Comparison of ENCODE assay signal across 3 cellular contexts in the genomic region with DNA sequence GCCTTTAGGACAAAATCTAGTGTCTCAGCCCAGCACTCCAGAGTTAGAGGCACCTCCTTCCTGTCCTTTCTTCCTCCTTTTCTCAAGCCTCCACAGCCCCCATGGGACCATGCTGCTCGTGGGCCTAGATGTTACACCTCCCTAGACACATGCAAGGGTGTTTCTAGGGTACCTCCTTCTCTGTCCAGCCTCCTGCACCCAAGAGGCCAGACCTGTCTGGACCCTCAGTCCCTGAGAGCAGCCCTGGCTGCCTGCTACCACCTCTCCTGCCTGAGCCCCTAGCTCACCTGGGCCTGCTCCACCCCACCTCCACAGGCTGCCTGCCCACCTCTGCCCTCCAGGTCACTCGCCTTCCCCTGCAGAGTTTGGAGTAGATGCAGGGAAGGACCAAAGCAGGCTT.
TF ChIP-seq lines count a peak whose summit lies in the region.

No MANE protein-coding gene starts in this region.

TF ChIP-seq in SK-N-SH, 30 proteins besides CTCF, POLR2A, EP300 and RAD21:
- TF ChIP-seq RXRA (IDR thresholded peaks at IDR 0.05; ENCODE audit: borderline replicate concordance, low read depth) = no peak
- TF ChIP-seq MXI1 (IDR thresholded peaks at IDR 0.05; ENCODE audit: low read depth, low read length) = no peak
- no peak for TF ChIP-seq JUND (IDR thresholded peaks at IDR 0.05)
- no peak for TF ChIP-seq ELF1 (IDR thresholded peaks at IDR 0.05)
- TF ChIP-seq, protein P1, sequence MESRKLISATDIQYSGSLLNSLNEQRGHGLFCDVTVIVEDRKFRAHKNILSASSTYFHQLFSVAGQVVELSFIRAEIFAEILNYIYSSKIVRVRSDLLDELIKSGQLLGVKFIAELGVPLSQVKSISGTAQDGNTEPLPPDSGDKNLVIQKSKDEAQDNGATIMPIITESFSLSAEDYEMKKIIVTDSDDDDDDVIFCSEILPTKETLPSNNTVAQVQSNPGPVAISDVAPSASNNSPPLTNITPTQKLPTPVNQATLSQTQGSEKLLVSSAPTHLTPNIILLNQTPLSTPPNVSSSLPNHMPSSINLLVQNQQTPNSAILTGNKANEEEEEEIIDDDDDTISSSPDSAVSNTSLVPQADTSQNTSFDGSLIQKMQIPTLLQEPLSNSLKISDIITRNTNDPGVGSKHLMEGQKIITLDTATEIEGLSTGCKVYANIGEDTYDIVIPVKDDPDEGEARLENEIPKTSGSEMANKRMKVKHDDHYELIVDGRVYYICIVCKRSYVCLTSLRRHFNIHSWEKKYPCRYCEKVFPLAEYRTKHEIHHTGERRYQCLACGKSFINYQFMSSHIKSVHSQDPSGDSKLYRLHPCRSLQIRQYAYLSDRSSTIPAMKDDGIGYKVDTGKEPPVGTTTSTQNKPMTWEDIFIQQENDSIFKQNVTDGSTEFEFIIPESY (IDR thresholded peaks at IDR 0.05; ENCODE audit: borderline replicate concordance, low read depth) = no peak
- TF ChIP-seq, protein P2, sequence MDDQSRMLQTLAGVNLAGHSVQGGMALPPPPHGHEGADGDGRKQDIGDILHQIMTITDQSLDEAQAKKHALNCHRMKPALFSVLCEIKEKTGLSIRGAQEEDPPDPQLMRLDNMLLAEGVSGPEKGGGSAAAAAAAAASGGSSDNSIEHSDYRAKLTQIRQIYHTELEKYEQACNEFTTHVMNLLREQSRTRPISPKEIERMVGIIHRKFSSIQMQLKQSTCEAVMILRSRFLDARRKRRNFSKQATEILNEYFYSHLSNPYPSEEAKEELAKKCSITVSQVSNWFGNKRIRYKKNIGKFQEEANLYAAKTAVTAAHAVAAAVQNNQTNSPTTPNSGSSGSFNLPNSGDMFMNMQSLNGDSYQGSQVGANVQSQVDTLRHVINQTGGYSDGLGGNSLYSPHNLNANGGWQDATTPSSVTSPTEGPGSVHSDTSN (IDR thresholded peaks at IDR 0.05) = no peak
- TF ChIP-seq FOXJ3 (CRISPR knock-in tag; IDR thresholded peaks at IDR 0.05) = no peak
- TF ChIP-seq EZH2phosphoT487 (IDR thresholded peaks at IDR 0.05; ENCODE audit: borderline replicate concordance, low read depth) = no peak
- TF ChIP-seq RFX5 (IDR thresholded peaks at IDR 0.05; ENCODE audit: low read length) = no peak
- TF ChIP-seq, protein P3, sequence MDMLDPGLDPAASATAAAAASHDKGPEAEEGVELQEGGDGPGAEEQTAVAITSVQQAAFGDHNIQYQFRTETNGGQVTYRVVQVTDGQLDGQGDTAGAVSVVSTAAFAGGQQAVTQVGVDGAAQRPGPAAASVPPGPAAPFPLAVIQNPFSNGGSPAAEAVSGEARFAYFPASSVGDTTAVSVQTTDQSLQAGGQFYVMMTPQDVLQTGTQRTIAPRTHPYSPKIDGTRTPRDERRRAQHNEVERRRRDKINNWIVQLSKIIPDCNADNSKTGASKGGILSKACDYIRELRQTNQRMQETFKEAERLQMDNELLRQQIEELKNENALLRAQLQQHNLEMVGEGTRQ (IDR thresholded peaks at IDR 0.05; ENCODE audit: borderline replicate concordance, low read depth, low read length) = no peak
- TF ChIP-seq MAX (IDR thresholded peaks at IDR 0.05; ENCODE audit: low read depth) = no peak
- TF ChIP-seq POLR2AphosphoS5 (IDR thresholded peaks at IDR 0.05; ENCODE audit: low read depth, low read length) = no peak
- no peak for TF ChIP-seq TEAD4 (IDR thresholded peaks at IDR 0.05; ENCODE audit: borderline replicate concordance, insufficient read depth)
- TF ChIP-seq YY1 (IDR thresholded peaks at IDR 0.05; ENCODE audit: low read depth) = no peak
- no peak for TF ChIP-seq GABPA (IDR thresholded peaks at IDR 0.05; ENCODE audit: low read depth)
- TF ChIP-seq TCF12 (IDR thresholded peaks at IDR 0.05) = no peak

TF ChIP-seq in SK-N-SH treated with all-trans-retinoic acid at 6 μM for 48 hours, 23 proteins besides CTCF, POLR2A, EP300 and RAD21 (continues in another document):
- TF ChIP-seq BACH2 (CRISPR knock-in tag; IDR thresholded peaks at IDR 0.05; ENCODE audit: borderline replicate concordance) = no peak
- no peak for TF ChIP-seq POU6F1 (CRISPR knock-in tag; IDR thresholded peaks at IDR 0.05; ENCODE audit: borderline replicate concordance, low read depth)
- TF ChIP-seq PPARA (CRISPR knock-in tag; IDR thresholded peaks at IDR 0.05; ENCODE audit: borderline replicate concordance) = no peak
- TF ChIP-seq ZC3H10 (CRISPR knock-in tag; IDR thresholded peaks at IDR 0.05) = no peak
- no peak for TF ChIP-seq ZNF70 (CRISPR knock-in tag; IDR thresholded peaks at IDR 0.05)
- TF ChIP-seq ARNTL (CRISPR knock-in tag; IDR thresholded peaks at IDR 0.05; ENCODE audit: borderline replicate concordance, low read depth) = no peak
- no peak for TF ChIP-seq ZFP30 (CRISPR knock-in tag; IDR thresholded peaks at IDR 0.05)
- TF ChIP-seq ISL1 (CRISPR knock-in tag; IDR thresholded peaks at IDR 0.05) = no peak
- no peak for TF ChIP-seq CSDC2 (CRISPR knock-in tag; IDR thresholded peaks at IDR 0.05)
- TF ChIP-seq ZNF8 (CRISPR knock-in tag; IDR thresholded peaks at IDR 0.05) = no peak
- TF ChIP-seq TOX (CRISPR knock-in tag; IDR thresholded peaks at IDR 0.05; ENCODE audit: borderline replicate concordance) = no peak
- TF ChIP-seq RARB (CRISPR knock-in tag; IDR thresholded peaks at IDR 0.05) = no peak
- no peak for TF ChIP-seq TCF4 (CRISPR knock-in tag; IDR thresholded peaks at IDR 0.05; ENCODE audit: borderline replicate concordance)
- no peak for TF ChIP-seq SNAI2 (CRISPR knock-in tag; IDR thresholded peaks at IDR 0.05)
- TF ChIP-seq CREB5 (CRISPR knock-in tag; IDR thresholded peaks at IDR 0.05; ENCODE audit: low read depth) = no peak
- TF ChIP-seq ESRRG (CRISPR knock-in tag; IDR thresholded peaks at IDR 0.05) = no peak
- TF ChIP-seq PATZ1 (CRISPR knock-in tag; IDR thresholded peaks at IDR 0.05; ENCODE audit: borderline replicate concordance) = no peak
- no peak for TF ChIP-seq ZFP3 (CRISPR knock-in tag; IDR thresholded peaks at IDR 0.05)

TF ChIP-seq in IMR-90, 13 proteins besides CTCF, POLR2A, EP300 and RAD21:
- TF ChIP-seq CHD1 (IDR thresholded peaks at IDR 0.05; ENCODE audit: low read depth, low read length) (no peak), ELK1 (IDR thresholded peaks at IDR 0.05; ENCODE audit: borderline replicate concordance, low read depth, low read length) (no peak)
TF ChIP-seq in IMR-90: peak in this region for 0.
